In genomic region chr6:26418795-26419194, GRCh38 we compare ENCODE assay signal across 1 cellular context. TPM values are rescaled to one million over a fixed set of nuclear protein-coding genes. Genes with fewer than 3 reads are reported as not detected.
"Had no signal": no experiment of that assay in that cellular context is flagged by ENCODE, and none has a peak within 500 bp of the region (broad histone marks: within the 10 kb centered on the region; RNA-seq: fewer than 3 reads in every experiment).

No MANE protein-coding gene starts in this region.

RNA-seq across cellular contexts. Expression of gene BTN3A3, which starts 21.5 kb away (rescaled TPM):
- polyA plus RNA-seq: cardiac muscle cell had no signal
